In the genomic region with DNA sequence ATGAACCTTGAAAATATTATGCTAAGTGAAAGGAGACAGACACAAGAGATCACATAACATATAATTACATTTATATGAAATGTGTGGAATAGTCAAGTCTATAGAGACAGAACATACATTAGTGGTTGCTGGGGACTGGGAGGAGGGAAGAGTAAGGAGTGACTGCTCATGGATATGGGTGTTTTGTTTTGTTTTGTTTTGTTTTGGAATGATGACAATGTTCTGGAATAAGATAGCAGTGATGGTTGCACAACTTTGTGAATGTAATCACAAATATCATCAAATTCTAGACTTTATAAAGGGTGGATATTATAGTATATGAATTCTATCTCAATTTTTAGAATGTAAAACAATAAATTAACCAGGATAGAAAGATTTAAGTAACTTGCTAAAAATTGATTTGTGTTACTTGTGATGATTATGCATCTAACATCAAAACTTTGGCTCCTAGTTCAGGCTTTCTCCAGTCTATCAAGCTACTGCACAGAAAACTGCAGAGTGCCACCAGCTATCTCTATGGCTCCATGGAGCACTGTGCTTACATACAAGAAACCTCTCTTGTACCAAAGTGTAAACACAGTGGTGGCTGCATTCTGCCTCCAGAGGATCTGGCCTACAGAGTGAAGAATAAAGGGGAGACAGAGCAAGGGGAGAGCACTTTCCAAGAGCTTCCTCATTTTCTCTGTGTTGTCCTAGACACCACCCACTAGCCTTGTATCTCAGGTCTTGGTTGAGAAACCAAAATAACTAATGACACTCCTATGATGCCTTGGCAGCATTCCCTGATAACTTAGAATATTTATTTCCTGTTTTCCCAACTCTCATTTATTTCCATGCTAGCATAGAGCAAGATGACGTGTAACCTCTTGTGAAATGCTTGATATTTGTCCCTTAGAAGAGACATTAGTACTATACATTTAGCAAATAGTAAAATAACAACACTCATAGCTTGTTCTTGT, we compare ENCODE assay signal across 2 cellular contexts.
A peak's percentile ranks its signal among the peaks of the same experiment; 100 is the strongest.
TF ChIP-seq lines count a peak whose summit lies in the region.

No MANE protein-coding gene starts in this region.

TF ChIP-seq in liver, 16 proteins besides CTCF, POLR2A, EP300 and RAD21:
- TF ChIP-seq HNF4A (conservative IDR thresholded peaks at IDR 0.05) (peak; percentile 30 to 49), JUND (IDR thresholded peaks at IDR 0.05) (peak in 1 of 2 donors; percentile 43), FOXA2 (IDR thresholded peaks at IDR 0.05) (peak; percentile 14), NR2F2 (IDR thresholded peaks at IDR 0.05) (peak; percentile 17), EGR1 (IDR thresholded peaks at IDR 0.05; ENCODE audit: low read depth in 2 of 2) (peak in 1 of 2 donors; percentile 36), HNF4G (IDR thresholded peaks at IDR 0.05) (no peak), TAF1 (conservative IDR thresholded peaks at IDR 0.05) (no peak), SP1 (IDR thresholded peaks at IDR 0.05) (peak; percentile 24), RXRA (IDR thresholded peaks at IDR 0.05) (peak in 1 of 2 donors; percentile 49), YY1 (IDR thresholded peaks at IDR 0.05) (no peak), GABPA (IDR thresholded peaks at IDR 0.05 in 1 of 2, conservative IDR thresholded peaks at IDR 0.05 in 1 of 2) (peak in 1 of 2 donors; percentile 43)
- TF ChIP-seq, protein P1, sequence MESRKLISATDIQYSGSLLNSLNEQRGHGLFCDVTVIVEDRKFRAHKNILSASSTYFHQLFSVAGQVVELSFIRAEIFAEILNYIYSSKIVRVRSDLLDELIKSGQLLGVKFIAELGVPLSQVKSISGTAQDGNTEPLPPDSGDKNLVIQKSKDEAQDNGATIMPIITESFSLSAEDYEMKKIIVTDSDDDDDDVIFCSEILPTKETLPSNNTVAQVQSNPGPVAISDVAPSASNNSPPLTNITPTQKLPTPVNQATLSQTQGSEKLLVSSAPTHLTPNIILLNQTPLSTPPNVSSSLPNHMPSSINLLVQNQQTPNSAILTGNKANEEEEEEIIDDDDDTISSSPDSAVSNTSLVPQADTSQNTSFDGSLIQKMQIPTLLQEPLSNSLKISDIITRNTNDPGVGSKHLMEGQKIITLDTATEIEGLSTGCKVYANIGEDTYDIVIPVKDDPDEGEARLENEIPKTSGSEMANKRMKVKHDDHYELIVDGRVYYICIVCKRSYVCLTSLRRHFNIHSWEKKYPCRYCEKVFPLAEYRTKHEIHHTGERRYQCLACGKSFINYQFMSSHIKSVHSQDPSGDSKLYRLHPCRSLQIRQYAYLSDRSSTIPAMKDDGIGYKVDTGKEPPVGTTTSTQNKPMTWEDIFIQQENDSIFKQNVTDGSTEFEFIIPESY (IDR thresholded peaks at IDR 0.05): peak; percentile 31
- TF ChIP-seq, protein P2, sequence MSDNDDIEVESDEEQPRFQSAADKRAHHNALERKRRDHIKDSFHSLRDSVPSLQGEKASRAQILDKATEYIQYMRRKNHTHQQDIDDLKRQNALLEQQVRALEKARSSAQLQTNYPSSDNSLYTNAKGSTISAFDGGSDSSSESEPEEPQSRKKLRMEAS (IDR thresholded peaks at IDR 0.05): peak; percentile 38
- TF ChIP-seq, protein P3, sequence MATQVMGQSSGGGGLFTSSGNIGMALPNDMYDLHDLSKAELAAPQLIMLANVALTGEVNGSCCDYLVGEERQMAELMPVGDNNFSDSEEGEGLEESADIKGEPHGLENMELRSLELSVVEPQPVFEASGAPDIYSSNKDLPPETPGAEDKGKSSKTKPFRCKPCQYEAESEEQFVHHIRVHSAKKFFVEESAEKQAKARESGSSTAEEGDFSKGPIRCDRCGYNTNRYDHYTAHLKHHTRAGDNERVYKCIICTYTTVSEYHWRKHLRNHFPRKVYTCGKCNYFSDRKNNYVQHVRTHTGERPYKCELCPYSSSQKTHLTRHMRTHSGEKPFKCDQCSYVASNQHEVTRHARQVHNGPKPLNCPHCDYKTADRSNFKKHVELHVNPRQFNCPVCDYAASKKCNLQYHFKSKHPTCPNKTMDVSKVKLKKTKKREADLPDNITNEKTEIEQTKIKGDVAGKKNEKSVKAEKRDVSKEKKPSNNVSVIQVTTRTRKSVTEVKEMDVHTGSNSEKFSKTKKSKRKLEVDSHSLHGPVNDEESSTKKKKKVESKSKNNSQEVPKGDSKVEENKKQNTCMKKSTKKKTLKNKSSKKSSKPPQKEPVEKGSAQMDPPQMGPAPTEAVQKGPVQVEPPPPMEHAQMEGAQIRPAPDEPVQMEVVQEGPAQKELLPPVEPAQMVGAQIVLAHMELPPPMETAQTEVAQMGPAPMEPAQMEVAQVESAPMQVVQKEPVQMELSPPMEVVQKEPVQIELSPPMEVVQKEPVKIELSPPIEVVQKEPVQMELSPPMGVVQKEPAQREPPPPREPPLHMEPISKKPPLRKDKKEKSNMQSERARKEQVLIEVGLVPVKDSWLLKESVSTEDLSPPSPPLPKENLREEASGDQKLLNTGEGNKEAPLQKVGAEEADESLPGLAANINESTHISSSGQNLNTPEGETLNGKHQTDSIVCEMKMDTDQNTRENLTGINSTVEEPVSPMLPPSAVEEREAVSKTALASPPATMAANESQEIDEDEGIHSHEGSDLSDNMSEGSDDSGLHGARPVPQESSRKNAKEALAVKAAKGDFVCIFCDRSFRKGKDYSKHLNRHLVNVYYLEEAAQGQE (IDR thresholded peaks at IDR 0.05): peak; percentile 11

TF ChIP-seq in HepG2, 621 proteins besides CTCF, POLR2A, EP300 and RAD21 (continues in another document):
- TF ChIP-seq PAX8 (CRISPR knock-in tag; IDR thresholded peaks at IDR 0.05; ENCODE audit: borderline replicate concordance) (no peak), KAT2B (IDR thresholded peaks at IDR 0.05; ENCODE audit: borderline replicate concordance, low read depth, low read length) (no peak), ZNF598 (CRISPR knock-in tag; IDR thresholded peaks at IDR 0.05; ENCODE audit: borderline replicate concordance) (no peak), ZNF781 (CRISPR knock-in tag; IDR thresholded peaks at IDR 0.05; ENCODE audit: borderline replicate concordance, not compliant biosample characterization) (no peak), PRPF4 (IDR thresholded peaks at IDR 0.05; ENCODE audit: low read depth, low read length, poor library complexity, severe bottlenecking) (no peak), ZNF792 (CRISPR knock-in tag; IDR thresholded peaks at IDR 0.05) (no peak), ZNF615 (CRISPR knock-in tag; IDR thresholded peaks at IDR 0.05; ENCODE audit: borderline replicate concordance) (no peak), ZSCAN30 (CRISPR knock-in tag; IDR thresholded peaks at IDR 0.05) (no peak)
- TF ChIP-seq, protein P4, sequence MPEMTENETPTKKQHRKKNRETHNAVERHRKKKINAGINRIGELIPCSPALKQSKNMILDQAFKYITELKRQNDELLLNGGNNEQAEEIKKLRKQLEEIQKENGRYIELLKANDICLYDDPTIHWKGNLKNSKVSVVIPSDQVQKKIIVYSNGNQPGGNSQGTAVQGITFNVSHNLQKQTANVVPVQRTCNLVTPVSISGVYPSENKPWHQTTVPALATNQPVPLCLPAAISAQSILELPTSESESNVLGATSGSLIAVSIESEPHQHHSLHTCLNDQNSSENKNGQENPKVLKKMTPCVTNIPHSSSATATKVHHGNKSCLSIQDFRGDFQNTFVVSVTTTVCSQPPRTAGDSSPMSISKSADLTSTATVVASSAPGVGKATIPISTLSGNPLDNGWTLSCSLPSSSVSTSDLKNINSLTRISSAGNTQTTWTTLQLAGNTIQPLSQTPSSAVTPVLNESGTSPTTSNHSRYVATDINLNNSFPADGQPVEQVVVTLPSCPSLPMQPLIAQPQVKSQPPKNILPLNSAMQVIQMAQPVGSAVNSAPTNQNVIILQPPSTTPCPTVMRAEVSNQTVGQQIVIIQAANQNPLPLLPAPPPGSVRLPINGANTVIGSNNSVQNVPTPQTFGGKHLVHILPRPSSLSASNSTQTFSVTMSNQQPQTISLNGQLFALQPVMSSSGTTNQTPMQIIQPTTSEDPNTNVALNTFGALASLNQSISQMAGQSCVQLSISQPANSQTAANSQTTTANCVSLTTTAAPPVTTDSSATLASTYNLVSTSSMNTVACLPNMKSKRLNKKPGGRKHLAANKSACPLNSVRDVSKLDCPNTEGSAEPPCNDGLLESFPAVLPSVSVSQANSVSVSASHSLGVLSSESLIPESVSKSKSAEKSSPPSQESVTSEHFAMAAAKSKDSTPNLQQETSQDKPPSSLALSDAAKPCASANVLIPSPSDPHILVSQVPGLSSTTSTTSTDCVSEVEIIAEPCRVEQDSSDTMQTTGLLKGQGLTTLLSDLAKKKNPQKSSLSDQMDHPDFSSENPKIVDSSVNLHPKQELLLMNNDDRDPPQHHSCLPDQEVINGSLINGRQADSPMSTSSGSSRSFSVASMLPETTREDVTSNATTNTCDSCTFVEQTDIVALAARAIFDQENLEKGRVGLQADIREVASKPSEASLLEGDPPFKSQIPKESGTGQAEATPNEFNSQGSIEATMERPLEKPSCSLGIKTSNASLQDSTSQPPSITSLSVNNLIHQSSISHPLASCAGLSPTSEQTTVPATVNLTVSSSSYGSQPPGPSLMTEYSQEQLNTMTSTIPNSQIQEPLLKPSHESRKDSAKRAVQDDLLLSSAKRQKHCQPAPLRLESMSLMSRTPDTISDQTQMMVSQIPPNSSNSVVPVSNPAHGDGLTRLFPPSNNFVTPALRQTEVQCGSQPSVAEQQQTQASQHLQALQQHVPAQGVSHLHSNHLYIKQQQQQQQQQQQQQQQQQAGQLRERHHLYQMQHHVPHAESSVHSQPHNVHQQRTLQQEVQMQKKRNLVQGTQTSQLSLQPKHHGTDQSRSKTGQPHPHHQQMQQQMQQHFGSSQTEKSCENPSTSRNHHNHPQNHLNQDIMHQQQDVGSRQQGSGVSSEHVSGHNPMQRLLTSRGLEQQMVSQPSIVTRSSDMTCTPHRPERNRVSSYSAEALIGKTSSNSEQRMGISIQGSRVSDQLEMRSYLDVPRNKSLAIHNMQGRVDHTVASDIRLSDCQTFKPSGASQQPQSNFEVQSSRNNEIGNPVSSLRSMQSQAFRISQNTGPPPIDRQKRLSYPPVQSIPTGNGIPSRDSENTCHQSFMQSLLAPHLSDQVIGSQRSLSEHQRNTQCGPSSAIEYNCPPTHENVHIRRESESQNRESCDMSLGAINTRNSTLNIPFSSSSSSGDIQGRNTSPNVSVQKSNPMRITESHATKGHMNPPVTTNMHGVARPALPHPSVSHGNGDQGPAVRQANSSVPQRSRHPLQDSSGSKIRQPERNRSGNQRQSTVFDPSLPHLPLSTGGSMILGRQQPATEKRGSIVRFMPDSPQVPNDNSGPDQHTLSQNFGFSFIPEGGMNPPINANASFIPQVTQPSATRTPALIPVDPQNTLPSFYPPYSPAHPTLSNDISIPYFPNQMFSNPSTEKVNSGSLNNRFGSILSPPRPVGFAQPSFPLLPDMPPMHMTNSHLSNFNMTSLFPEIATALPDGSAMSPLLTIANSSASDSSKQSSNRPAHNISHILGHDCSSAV (CRISPR knock-in tag; IDR thresholded peaks at IDR 0.05; ENCODE audit: borderline replicate concordance): no peak
- TF ChIP-seq, protein P5, sequence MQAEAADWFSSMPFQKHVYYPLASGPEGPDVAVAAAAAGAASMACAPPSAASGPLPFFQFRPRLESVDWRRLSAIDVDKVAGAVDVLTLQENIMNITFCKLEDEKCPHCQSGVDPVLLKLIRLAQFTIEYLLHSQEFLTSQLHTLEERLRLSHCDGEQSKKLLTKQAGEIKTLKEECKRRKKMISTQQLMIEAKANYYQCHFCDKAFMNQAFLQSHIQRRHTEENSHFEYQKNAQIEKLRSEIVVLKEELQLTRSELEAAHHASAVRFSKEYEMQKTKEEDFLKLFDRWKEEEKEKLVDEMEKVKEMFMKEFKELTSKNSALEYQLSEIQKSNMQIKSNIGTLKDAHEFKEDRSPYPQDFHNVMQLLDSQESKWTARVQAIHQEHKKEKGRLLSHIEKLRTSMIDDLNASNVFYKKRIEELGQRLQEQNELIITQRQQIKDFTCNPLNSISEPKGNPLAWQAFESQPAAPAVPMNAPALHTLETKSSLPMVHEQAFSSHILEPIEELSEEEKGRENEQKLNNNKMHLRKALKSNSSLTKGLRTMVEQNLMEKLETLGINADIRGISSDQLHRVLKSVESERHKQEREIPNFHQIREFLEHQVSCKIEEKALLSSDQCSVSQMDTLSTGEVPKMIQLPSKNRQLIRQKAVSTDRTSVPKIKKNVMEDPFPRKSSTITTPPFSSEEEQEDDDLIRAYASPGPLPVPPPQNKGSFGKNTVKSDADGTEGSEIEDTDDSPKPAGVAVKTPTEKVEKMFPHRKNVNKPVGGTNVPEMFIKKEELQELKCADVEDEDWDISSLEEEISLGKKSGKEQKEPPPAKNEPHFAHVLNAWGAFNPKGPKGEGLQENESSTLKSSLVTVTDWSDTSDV (CRISPR knock-in tag; IDR thresholded peaks at IDR 0.05): no peak
- TF ChIP-seq, protein P6, sequence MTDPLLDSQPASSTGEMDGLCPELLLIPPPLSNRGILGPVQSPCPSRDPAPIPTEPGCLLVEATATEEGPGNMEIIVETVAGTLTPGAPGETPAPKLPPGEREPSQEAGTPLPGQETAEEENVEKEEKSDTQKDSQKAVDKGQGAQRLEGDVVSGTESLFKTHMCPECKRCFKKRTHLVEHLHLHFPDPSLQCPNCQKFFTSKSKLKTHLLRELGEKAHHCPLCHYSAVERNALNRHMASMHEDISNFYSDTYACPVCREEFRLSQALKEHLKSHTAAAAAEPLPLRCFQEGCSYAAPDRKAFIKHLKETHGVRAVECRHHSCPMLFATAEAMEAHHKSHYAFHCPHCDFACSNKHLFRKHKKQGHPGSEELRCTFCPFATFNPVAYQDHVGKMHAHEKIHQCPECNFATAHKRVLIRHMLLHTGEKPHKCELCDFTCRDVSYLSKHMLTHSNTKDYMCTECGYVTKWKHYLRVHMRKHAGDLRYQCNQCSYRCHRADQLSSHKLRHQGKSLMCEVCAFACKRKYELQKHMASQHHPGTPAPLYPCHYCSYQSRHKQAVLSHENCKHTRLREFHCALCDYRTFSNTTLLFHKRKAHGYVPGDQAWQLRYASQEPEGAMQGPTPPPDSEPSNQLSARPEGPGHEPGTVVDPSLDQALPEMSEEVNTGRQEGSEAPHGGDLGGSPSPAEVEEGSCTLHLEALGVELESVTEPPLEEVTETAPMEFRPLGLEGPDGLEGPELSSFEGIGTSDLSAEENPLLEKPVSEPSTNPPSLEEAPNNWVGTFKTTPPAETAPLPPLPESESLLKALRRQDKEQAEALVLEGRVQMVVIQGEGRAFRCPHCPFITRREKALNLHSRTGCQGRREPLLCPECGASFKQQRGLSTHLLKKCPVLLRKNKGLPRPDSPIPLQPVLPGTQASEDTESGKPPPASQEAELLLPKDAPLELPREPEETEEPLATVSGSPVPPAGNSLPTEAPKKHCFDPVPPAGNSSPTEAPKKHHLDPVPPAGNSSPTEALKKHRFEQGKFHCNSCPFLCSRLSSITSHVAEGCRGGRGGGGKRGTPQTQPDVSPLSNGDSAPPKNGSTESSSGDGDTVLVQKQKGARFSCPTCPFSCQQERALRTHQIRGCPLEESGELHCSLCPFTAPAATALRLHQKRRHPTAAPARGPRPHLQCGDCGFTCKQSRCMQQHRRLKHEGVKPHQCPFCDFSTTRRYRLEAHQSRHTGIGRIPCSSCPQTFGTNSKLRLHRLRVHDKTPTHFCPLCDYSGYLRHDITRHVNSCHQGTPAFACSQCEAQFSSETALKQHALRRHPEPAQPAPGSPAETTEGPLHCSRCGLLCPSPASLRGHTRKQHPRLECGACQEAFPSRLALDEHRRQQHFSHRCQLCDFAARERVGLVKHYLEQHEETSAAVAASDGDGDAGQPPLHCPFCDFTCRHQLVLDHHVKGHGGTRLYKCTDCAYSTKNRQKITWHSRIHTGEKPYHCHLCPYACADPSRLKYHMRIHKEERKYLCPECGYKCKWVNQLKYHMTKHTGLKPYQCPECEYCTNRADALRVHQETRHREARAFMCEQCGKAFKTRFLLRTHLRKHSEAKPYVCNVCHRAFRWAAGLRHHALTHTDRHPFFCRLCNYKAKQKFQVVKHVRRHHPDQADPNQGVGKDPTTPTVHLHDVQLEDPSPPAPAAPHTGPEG (CRISPR knock-in tag; IDR thresholded peaks at IDR 0.05): no peak
